ENCODE assay signal across 8 cellular contexts in genomic region chr4:25843340-25844097, GRCh38. TPM values are rescaled to one million over a fixed set of nuclear protein-coding genes. Genes with fewer than 3 reads are reported as not detected.
DNase-seq lines count a peak whose midpoint lies in the region; ATAC-seq, FAIRE-seq and TF ChIP-seq lines count a peak whose summit lies in the region.

No MANE protein-coding gene starts in this region.

- DNase-seq in ACHN (peak; percentile 8), T-cell (no peak), kidney tubule cell (ENCODE audit: low spot score) (peak; percentile 88), mesothelial cell of epicardium (ENCODE audit: low spot score in 2 of 2, unreplicated experiment in 2 of 2) (no peak), frontal cortex (ENCODE audit: low spot score in 2 of 2) (no peak), adrenal gland (no peak), hippocampal formation (lab: John Stamatoyannopoulos, UW) (no peak)

- peaks cover 41% of the 10 kb centered on the region for H3K36me3 Mint-ChIP-seq in T-cell
- peaks cover 5% of the 10 kb centered on the region for H3K36me3 Mint-ChIP-seq in mesothelial cell of epicardium

- H3K4me1 Mint-ChIP-seq in T-cell: peaks cover 44 to 59% (median 58%) of the 10 kb centered on the region in 3 donors
- no peaks in the 10 kb centered on the region for H3K4me1 Mint-ChIP-seq in mesothelial cell of epicardium

- 67 to 77% (median 74%) methylated on average over 21 to 22 of the region's 22 CpGs for WGBS in adrenal gland, 4 donors

- ATAC-seq in GM21367 (IDR thresholded peaks at IDR 0.05; ENCODE audit: unreplicated experiment): peak; percentile 54
- no peak for ATAC-seq in T-cell (replicated peaks in 1 of 4)

- H3K4me3 ChIP-seq in adrenal gland: no peak overlapping the region

- FAIRE-seq in frontal cortex (lab: Jason Lieb, UNC): no peak

- H3K36me3 ChIP-seq in adrenal gland (replicated peaks in 1 of 2): no peaks in the 10 kb centered on the region

- CTCF ChIA-PET in T-cell (lab: Charles Lee): no interaction called here

- no peaks in the 10 kb centered on the region for H3K4me1 ChIP-seq in adrenal gland (replicated peaks in 1 of 2)

- in situ Hi-C loops in ACHN (cut with HindIII; ENCODE audit: low pct_ligation_motif_present, low pct_unique_long_range_greater_than_20kb, low sequenced_read_pairs): no loop called here

- H3K27me3 ChIP-seq in adrenal gland: no peaks in the 10 kb centered on the region

- H3K4me3 Mint-ChIP-seq in T-cell (peak overlapping the region in 1 of 3 donors; percentile 55), mesothelial cell of epicardium (no peak overlapping the region)

- no peaks in the 10 kb centered on the region for H3K27me3 Mint-ChIP-seq in T-cell
- H3K27me3 Mint-ChIP-seq in mesothelial cell of epicardium (ENCODE audit: low read depth): no peaks in the 10 kb centered on the region

- TF ChIP-seq CTCF in mesothelial cell of epicardium (IDR thresholded peaks at IDR 0.05; ENCODE audit: unreplicated experiment) (no peak), adrenal gland (IDR thresholded peaks at IDR 0.05) (no peak)

- peak overlapping the region; percentile 27 to 71 for H3K27ac Mint-ChIP-seq in T-cell
- no peak overlapping the region for H3K27ac Mint-ChIP-seq in mesothelial cell of epicardium

- no peak overlapping the region for H3K27ac ChIP-seq in adrenal gland

- intact Hi-C loops in adrenal gland (cut with DNase I): no loop called here

- POLR2A ChIA-PET in T-cell (lab: Charles Lee): no interaction called here

- no peaks in the 10 kb centered on the region for H3K9me3 ChIP-seq in adrenal gland (replicated peaks in 1 of 3)

- no peak for TF ChIP-seq POLR2A in adrenal gland (IDR thresholded peaks at IDR 0.05)

- no peaks in the 10 kb centered on the region for H3K9me3 Mint-ChIP-seq in T-cell
- peaks cover 2% of the 10 kb centered on the region for H3K9me3 Mint-ChIP-seq in mesothelial cell of epicardium

RNA-seq across cellular contexts. Expression of gene SEL1L3, which starts 19.3 kb away (rescaled TPM):
- total RNA-seq in T-cell (10 to 100 TPM; 43.6 to 69.9 (median 50.1) TPM), mesothelial cell of epicardium (13.8 to 14.4 TPM (median 14.3 TPM) in 3 replicates), frontal cortex (87.2 TPM), adrenal gland (10 to 100 TPM in 4 of 8 donors, 1 to 10 TPM in 4; 2.3 to 23.7 (median 8.6) TPM)
- polyA plus RNA-seq in adrenal gland: 10 to 100 TPM in 1 of 3 donors, 1 to 10 TPM in 2; 2.7 to 14.2 (median 2.8) TPM

Comparison
In these comparisons a context has a peak if more than half of its experiments do, and no peak if none do; other contexts are left out.
1. DNase-seq: peak in ACHN (single experiment) and kidney tubule cell (single experiment); none in T-cell (0 of 34), mesothelial cell of epicardium (0 of 2), frontal cortex (0 of 2), adrenal gland (0 of 7) and hippocampal formation (0 of 2).